ENCODE assay signal across 19 cellular contexts in genomic region chr21:21714396-21714795, GRCh38.
DNase-seq lines count a peak whose midpoint lies in the region; ATAC-seq and TF ChIP-seq lines count a peak whose summit lies in the region.
"Had no signal": no experiment of that assay in that cellular context is flagged by ENCODE, and none has a peak within 500 bp of the region (broad histone marks: within the 10 kb centered on the region; RNA-seq: fewer than 3 reads in every experiment).

No MANE protein-coding gene starts in this region.

- POLR2A ChIA-PET in A673 (lab: Charles Lee; ENCODE audit: low non-redundant PET) = no interaction called here

- H3K4me1 ChIP-seq in A673 (ENCODE audit: insufficient read depth, low read length, poor library complexity, severe bottlenecking) = peaks cover 30% of the 10 kb centered on the region
- H3K4me1 ChIP-seq in adipocyte (ENCODE audit: control insufficient read depth, insufficient read depth, low read length) = peaks cover 28% of the 10 kb centered on the region
- no peaks in the 10 kb centered on the region for H3K4me1 ChIP-seq in foreskin keratinocyte
- H3K4me1 ChIP-seq: A549 had no signal

- no peak for TF ChIP-seq CTCF in A673 (conservative IDR thresholded peaks at IDR 0.05; ENCODE audit: low read depth, low read length)
- no peak for TF ChIP-seq CTCF in HFF-Myc (IDR thresholded peaks at IDR 0.05; ENCODE audit: low read depth, low read length, missing control alignments)
- TF ChIP-seq CTCF in foreskin keratinocyte (conservative IDR thresholded peaks at IDR 0.05) = no peak
- no peak for TF ChIP-seq CTCF in WERI-Rb-1 (IDR thresholded peaks at IDR 0.05; ENCODE audit: low read depth, low read length)

- CTCF ChIA-PET in A673 (lab: Charles Lee) = no interaction called here

- H3K4me3 ChIP-seq in A673 (ENCODE audit: low read depth, low read length, poor library complexity, severe bottlenecking) (no peak overlapping the region), HFF-Myc (replicated peaks; ENCODE audit: low read depth, low read length) (no peak overlapping the region), adipocyte (ENCODE audit: low read length) (peak overlapping the region; percentile 51), WERI-Rb-1 (ENCODE audit: low read depth, low read length) (no peak overlapping the region)
- H3K4me3 ChIP-seq: A549 had no signal

- ATAC-seq in foreskin keratinocyte = no peak
- ATAC-seq: A549; esophagus mucosa; left ventricle myocardium superior; natural killer cell treated with Interleukin-12 subunit alpha and Interleukin-12 subunit beta and Interleukin-15 and Interleukin-18, amount 100 ng/mL, for 72 hours; Panc1 had no signal

- H3K27me3 ChIP-seq in A673 (replicated peaks; ENCODE audit: insufficient read depth, low read depth, low read length, poor library complexity) (no peaks in the 10 kb centered on the region), adipocyte (replicated peaks; ENCODE audit: control insufficient read depth, insufficient read depth, low read length) (no peaks in the 10 kb centered on the region), foreskin keratinocyte (no peaks in the 10 kb centered on the region), WERI-Rb-1 (ENCODE audit: insufficient read depth, low read depth, severe bottlenecking) (peaks cover 30% of the 10 kb centered on the region)

- H3K9me3 ChIP-seq in A673 (ENCODE audit: low read depth, low read length, poor library complexity, severe bottlenecking) (no peaks in the 10 kb centered on the region), adipocyte (ENCODE audit: control insufficient read depth, low read length) (no peaks in the 10 kb centered on the region), WERI-Rb-1 (ENCODE audit: severe bottlenecking) (no peaks in the 10 kb centered on the region)
- H3K9me3 ChIP-seq: A549 had no signal

- peak; percentile 62 for DNase-seq in A673 (ENCODE audit: low spot score)
- DNase-seq in HFF-Myc (ENCODE audit: extremely low read depth, low read depth) = peak; percentile 30
- DNase-seq in adipocyte (ENCODE audit: low read depth) = peak; percentile 85
- peak; percentile 16 to 45 for DNase-seq in foreskin keratinocyte
- DNase-seq in NCI-H187 (lab: John Stamatoyannopoulos, UW) = no peak
- no peak for DNase-seq in WERI-Rb-1
- DNase-seq in NOMO-1 (lab: John Stamatoyannopoulos, UW; ENCODE audit: unreplicated experiment in 2 of 2) = no peak
- DNase-seq in HPDE6-E6E7 (ENCODE audit: extremely low spot score) = no peak
- DNase-seq: activated CD4-positive, alpha-beta T cell treated with anti-CD3 and anti-CD28 coated beads for 1 hour; activated T-cell treated with anti-CD3 and anti-CD28 coated beads, Interleukin-2, amount 50 U/mL, for 24 hours; H7; left ventricle myocardium superior; NCI-H1436; NCI-H524 had no signal

- H3K36me3 ChIP-seq in A673 (ENCODE audit: insufficient read depth, low read length, poor library complexity, severe bottlenecking) (no peaks in the 10 kb centered on the region), adipocyte (ENCODE audit: control insufficient read depth, insufficient read depth, low read length, severe bottlenecking) (no peaks in the 10 kb centered on the region), WERI-Rb-1 (no peaks in the 10 kb centered on the region)

- intact Hi-C loops in A673 (cut with micrococcal nuclease; ENCODE audit: unreplicated experiment) = loop anchor here (5.0 kb wide), 1 partner anchor 693 kb away; no protein-coding TSS in a partner anchor

- H3K9ac ChIP-seq in adipocyte (ENCODE audit: low read length) = no peak overlapping the region
- H3K9ac ChIP-seq: KMS-11 had no signal

- H3K27ac ChIP-seq in A673 (ENCODE audit: low read depth, low read length, poor library complexity, severe bottlenecking) = no peak overlapping the region
- H3K27ac ChIP-seq in foreskin keratinocyte = no peak overlapping the region
- H3K27ac ChIP-seq in WERI-Rb-1 = no peak overlapping the region
- H3K27ac ChIP-seq: A549, KMS-11 had no signal

- BruUV-seq in A673 (replicated peaks; lab: Mats Ljungman, UMichigan) = no TSS peak

Comparison
In these comparisons a context has a peak if more than half of its experiments do, and no peak if none do; other contexts are left out.
1. DNase-seq: peak in A673 (single experiment), HFF-Myc (single experiment), adipocyte (single experiment) and foreskin keratinocyte (2 of 2); none in NCI-H187 (0 of 2), WERI-Rb-1 (single experiment), NOMO-1 (0 of 2) and HPDE6-E6E7 (single experiment).